Comparison of ENCODE assay signal across 18 cellular contexts in the genomic region with DNA sequence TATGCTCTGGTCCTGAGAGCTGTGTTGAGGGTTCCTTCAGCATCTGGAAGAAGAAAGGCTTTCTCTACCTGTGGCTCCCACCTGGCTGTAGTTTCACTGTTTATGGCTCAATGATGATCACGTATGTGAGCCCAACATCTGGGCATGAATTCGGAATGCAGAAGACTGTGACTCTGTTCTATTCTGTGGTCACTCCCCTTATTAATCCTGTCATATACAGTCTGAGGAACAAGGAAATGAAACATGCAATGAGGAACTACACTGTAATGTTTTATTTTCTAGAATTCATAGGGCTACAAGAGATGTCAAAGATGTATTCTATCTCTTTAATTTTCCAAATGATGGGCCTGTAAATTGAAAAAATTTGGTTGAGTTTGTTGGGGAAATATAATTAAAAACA. TPM values are rescaled to one million over a fixed set of nuclear protein-coding genes. Genes with fewer than 3 reads are reported as not detected.
"Had no signal": no experiment of that assay in that cellular context is flagged by ENCODE, and none has a peak within 500 bp of the region (broad histone marks: within the 10 kb centered on the region; RNA-seq: fewer than 3 reads in every experiment).

No MANE protein-coding gene starts in this region.

- FAIRE-seq: endometrium, urothelium cell line had no signal

- H3K4me1 ChIP-seq: stomach had no signal

- H3K9me3 ChIP-seq: stomach, thoracic aorta had no signal

- H3K4me3 ChIP-seq: dorsolateral prefrontal cortex, skin epidermis, stomach, thoracic aorta had no signal

- H3K27ac ChIP-seq: stomach had no signal

- DNase-seq: activated CD4-positive, alpha-beta T cell treated with anti-CD3 and anti-CD28 coated beads, Interleukin-2, amount 50 U/mL, for 48 hours; activated gamma-delta T cell; activated T-cell treated with anti-CD3 and anti-CD28 coated beads, Interleukin-2, amount 50 U/mL, for 48 hours; dorsolateral prefrontal cortex; glutamatergic neuron; stimulated activated CD4-positive, alpha-beta T cell treated with anti-CD3 and anti-CD28 coated beads, Interleukin-4, amount 100 ng/mL, for 4 hours; stomach; T-helper 2 cell had no signal

- H3K36me3 ChIP-seq: stomach, thoracic aorta had no signal

- H3K27me3 ChIP-seq: stomach had no signal

- ATAC-seq: activated CD4-positive, CD25-positive, alpha-beta regulatory T cell treated with anti-CD3 and anti-CD28 coated beads, Interleukin-2, amount 50 U/mL, for 24 hours; esophagus mucosa; left colon had no signal

RNA-seq across cellular contexts. Expression of gene OR11G2, which starts 10.8 kb away (rescaled TPM):
- total RNA-seq: chondrocyte, dorsolateral prefrontal cortex, esophagus mucosa, left colon, neural crest cell, osteocyte, thoracic aorta had no signal
- polyA plus RNA-seq: stomach had no signal

RNA-seq across cellular contexts. Expression of gene OR4N5, which starts 41.3 kb away (rescaled TPM):
- total RNA-seq: chondrocyte, esophagus mucosa, left colon, neural crest cell, osteocyte, stomach, thoracic aorta had no signal
- polyA plus RNA-seq: stomach had no signal

RNA-seq across cellular contexts. Expression of gene OR11H6, which starts 43.6 kb away (rescaled TPM):
- total RNA-seq: chondrocyte, dorsolateral prefrontal cortex, esophagus mucosa, left colon, neural crest cell, osteocyte, stomach, thoracic aorta had no signal
- polyA plus RNA-seq: stomach had no signal

RNA-seq across cellular contexts. Expression of gene OR11H7, which starts 48.9 kb away (rescaled TPM):
- total RNA-seq: chondrocyte, dorsolateral prefrontal cortex, esophagus mucosa, left colon, neural crest cell, osteocyte, stomach, thoracic aorta had no signal
- polyA plus RNA-seq: stomach had no signal

RNA-seq across cellular contexts. Expression of gene OR11H4, which starts 59.2 kb away (rescaled TPM):
- total RNA-seq: chondrocyte, dorsolateral prefrontal cortex, esophagus mucosa, left colon, neural crest cell, osteocyte, stomach, thoracic aorta had no signal
- polyA plus RNA-seq: stomach had no signal
